In genomic region chr9:113511047-113511521, GRCh38 we compare ENCODE assay signal across 13 cellular contexts. TPM values are rescaled to one million over a fixed set of nuclear protein-coding genes. Genes with fewer than 3 reads are reported as not detected.
A peak's percentile ranks its signal among the peaks of the same experiment; 100 is the strongest.
DNase-seq lines count a peak whose midpoint lies in the region; ATAC-seq and TF ChIP-seq lines count a peak whose summit lies in the region.
"Had no signal": no experiment of that assay in that cellular context is flagged by ENCODE, and none has a peak within 500 bp of the region (broad histone marks: within the 10 kb centered on the region; RNA-seq: fewer than 3 reads in every experiment).

No MANE protein-coding gene starts in this region.

- H3K9me3 ChIP-seq in adrenal gland (replicated peaks in 1 of 3) (no peaks in the 10 kb centered on the region), tibial artery (no peaks in the 10 kb centered on the region)
- H3K9me3 ChIP-seq: MG63 had no signal

- H3K36me3 ChIP-seq in adrenal gland (replicated peaks in 1 of 2) (peaks cover 0 to 2% of the 10 kb centered on the region in 2 donors), tibial artery (peaks cover 21 to 49% (median 41%) of the 10 kb centered on the region in 3 donors)
- H3K36me3 ChIP-seq: MG63 had no signal

- CTCF ChIA-PET in activated CD8-positive, alpha-beta memory T cell treated with anti-CD3 and anti-CD28 coated beads, Interleukin-2, amount 10 ng/mL, durations not matched to agents 7 days and 5 days (lab: Charles Lee), result interaction anchor here (1.4 to 2.9 kb wide), 3 partner anchors 11 to 71 kb away, joined by 3 to 15 read pairs (median 6); no protein-coding TSS in a partner anchor

- H3K36me3 Mint-ChIP-seq in activated CD8-positive, alpha-beta memory T cell treated with anti-CD3 and anti-CD28 coated beads, Interleukin-2, amount 10 ng/mL, durations not matched to agents 7 days and 5 days, result no peaks in the 10 kb centered on the region

- H3K4me1 ChIP-seq in adrenal gland (replicated peaks in 1 of 2) (peaks cover 0 to 24% of the 10 kb centered on the region in 2 donors), tibial artery (peaks cover 0 to 45% (median 29%) of the 10 kb centered on the region in 4 donors)

- H3K27me3 ChIP-seq in adrenal gland (no peaks in the 10 kb centered on the region), tibial artery (no peaks in the 10 kb centered on the region)
- H3K27me3 ChIP-seq: MG63 had no signal

- no peaks in the 10 kb centered on the region for H3K9me3 Mint-ChIP-seq in activated CD8-positive, alpha-beta memory T cell treated with anti-CD3 and anti-CD28 coated beads, Interleukin-2, amount 10 ng/mL, durations not matched to agents 7 days and 5 days (ENCODE audit: low read depth)
- H3K9me3 Mint-ChIP-seq: activated B cell treated with CpG ODN at 0.5 μM for 24 hours had no signal

- DNase-seq in activated CD8-positive, alpha-beta memory T cell treated with anti-CD3 and anti-CD28 coated beads, Interleukin-2, amount 10 ng/mL, durations not matched to agents 7 days and 5 days, result no peak
- DNase-seq in activated CD8-positive, alpha-beta memory T cell treated with anti-CD3 and anti-CD28 coated beads, Interleukin-2, amount 50 U/mL, for 4 hours, result no peak
- peak; percentile 53 to 76 (median 68) for DNase-seq in adrenal gland
- peak; percentile 73 for DNase-seq in kidney tubule cell (ENCODE audit: low spot score)
- no peak for DNase-seq in tibial artery
- DNase-seq in RKO (ENCODE audit: low spot score), result no peak
- DNase-seq in superior temporal gyrus (ENCODE audit: extremely low spot score), result no peak
- DNase-seq: activated B cell treated with CpG ODN at 0.5 μM for 24 hours, HCEC 1CT, MG63, PC-9 had no signal

- H3K4me1 Mint-ChIP-seq in activated CD8-positive, alpha-beta memory T cell treated with anti-CD3 and anti-CD28 coated beads, Interleukin-2, amount 10 ng/mL, durations not matched to agents 7 days and 5 days, result peaks cover 50% of the 10 kb centered on the region

- H3K4me3 ChIP-seq in adrenal gland (no peak overlapping the region), tibial artery (no peak overlapping the region)
- H3K4me3 ChIP-seq: MG63, PC-9 had no signal

- no peak for TF ChIP-seq POLR2A in adrenal gland (IDR thresholded peaks at IDR 0.05)

- H3K4me3 Mint-ChIP-seq in activated CD8-positive, alpha-beta memory T cell treated with anti-CD3 and anti-CD28 coated beads, Interleukin-2, amount 10 ng/mL, durations not matched to agents 7 days and 5 days, result no peak overlapping the region
- H3K4me3 Mint-ChIP-seq: activated B cell treated with CpG ODN at 0.5 μM for 24 hours had no signal

- whole genome bisulfite sequencing in adrenal gland, 4 donors, result 25 to 50% (median 34%) methylated on average over 5 to 6 of the region's 6 CpGs

- intact Hi-C loops in adrenal gland (cut with DNase I), result no loop called here
- intact Hi-C loops in tibial artery (cut with DNase I; ENCODE audit: low total_unique reads), result no loop called here

- H3K27ac ChIP-seq in adrenal gland (peak overlapping the region in 3 of 5 donors; percentile 3 to 54 (median 4)), tibial artery (peak overlapping the region; percentile 44 to 52)
- H3K27ac ChIP-seq: PC-9 had no signal

- H3K27me3 Mint-ChIP-seq in activated CD8-positive, alpha-beta memory T cell treated with anti-CD3 and anti-CD28 coated beads, Interleukin-2, amount 10 ng/mL, durations not matched to agents 7 days and 5 days, result no peaks in the 10 kb centered on the region
- H3K27me3 Mint-ChIP-seq: activated B cell treated with CpG ODN at 0.5 μM for 24 hours had no signal

- H3K27ac Mint-ChIP-seq in activated CD8-positive, alpha-beta memory T cell treated with anti-CD3 and anti-CD28 coated beads, Interleukin-2, amount 10 ng/mL, durations not matched to agents 7 days and 5 days, result peak overlapping the region; percentile 87
- H3K27ac Mint-ChIP-seq: activated B cell treated with CpG ODN at 0.5 μM for 24 hours had no signal

- no peak for TF ChIP-seq CTCF in adrenal gland (IDR thresholded peaks at IDR 0.05)
- TF ChIP-seq CTCF in tibial artery (IDR thresholded peaks at IDR 0.05), result no peak

- no peak for ATAC-seq in activated CD8-positive, alpha-beta memory T cell treated with anti-CD3 and anti-CD28 coated beads, Interleukin-2, amount 10 ng/mL, durations not matched to agents 7 days and 5 days
- no peak for ATAC-seq in HG03342 (IDR thresholded peaks at IDR 0.05; ENCODE audit: unreplicated experiment)
- ATAC-seq: esophagus mucosa had no signal

RNA-seq across cellular contexts. Expression of gene RGS3, which starts 47.6 kb away (rescaled TPM):
- total RNA-seq in activated CD8-positive, alpha-beta memory T cell treated with anti-CD3 and anti-CD28 coated beads, Interleukin-2, amount 10 ng/mL, durations not matched to agents 7 days and 5 days, result 10 to 100 TPM; 57.1 to 76.4 TPM
- 100 to 1,000 TPM in 2 of 8 donors, 10 to 100 TPM in 6; 42.9 to 102 (median 72.1) TPM for total RNA-seq in adrenal gland
- 10 to 100 TPM; 34.5 to 64.9 (median 53.5) TPM for polyA plus RNA-seq in adrenal gland

Comparison
In these comparisons a context has a peak if more than half of its experiments do, and no peak if none do; other contexts are left out.
1. DNase-seq: peak in adrenal gland (7 of 7) and kidney tubule cell (single experiment); none in activated CD8-positive, alpha-beta memory T cell treated with anti-CD3 and anti-CD28 coated beads, Interleukin-2, amount 10 ng/mL, durations not matched to agents 7 days and 5 days (single experiment), activated CD8-positive, alpha-beta memory T cell treated with anti-CD3 and anti-CD28 coated beads, Interleukin-2, amount 50 U/mL, for 4 hours (single experiment), tibial artery (0 of 2), RKO (single experiment) and superior temporal gyrus (single experiment).